ENCODE assay signal across 8 cellular contexts in genomic region chr1:1430114-1430982, GRCh38. TPM values are rescaled to one million over a fixed set of nuclear protein-coding genes. Genes with fewer than 3 reads are reported as not detected.
DNase-seq lines count a peak whose midpoint lies in the region; ATAC-seq and TF ChIP-seq lines count a peak whose summit lies in the region.

No MANE protein-coding gene starts in this region.

- TF ChIP-seq CTCF in Peyer's patch (IDR thresholded peaks at IDR 0.05) = peak in 2 of 6 experiments; percentile 3 to 21

- H3K4me3 Mint-ChIP-seq in stimulated activated naive B cell treated with anti-CD40 and anti-IgM and Interleukin-4, amounts not matched to agents 10 μg/mL and 1 μg/mL and 100 μg/mL, for 72 hours = no peak overlapping the region

- DNase-seq in DMS 273 treated with DMSO at 0.1 percent for 48 hours (lab: John Stamatoyannopoulos, UW) (peak; percentile 75), Peyer's patch (peak in 2 of 3 donors; percentile 61 to 63), head of caudate nucleus (peak in 41 of 42 donors; percentile 53 to 91 (median 79)), posterior vena cava (ENCODE audit: low spot score) (peak; percentile 91), activated T-cell treated with anti-CD3 and anti-CD28 coated beads for 4 hours (no peak)
- DNase-seq in stimulated activated naive B cell treated with anti-CD40 and anti-IgM and Interleukin-4, amounts not matched to agents 10 μg/mL and 1 μg/mL and 100 μg/mL, for 72 hours = no peak

- H3K9me3 ChIP-seq in Peyer's patch = no peaks in the 10 kb centered on the region

- H3K4me1 ChIP-seq in Peyer's patch = peaks cover 6 to 58% (median 22%) of the 10 kb centered on the region in 4 donors

- peaks cover 14 to 32% of the 10 kb centered on the region in 2 donors for H3K4me1 Mint-ChIP-seq in stimulated activated naive B cell treated with anti-CD40 and anti-IgM and Interleukin-4, amounts not matched to agents 10 μg/mL and 1 μg/mL and 100 μg/mL, for 72 hours

- H3K4me3 ChIP-seq in Peyer's patch = no peak overlapping the region

- no peak overlapping the region for H3K27ac Mint-ChIP-seq in stimulated activated naive B cell treated with anti-CD40 and anti-IgM and Interleukin-4, amounts not matched to agents 10 μg/mL and 1 μg/mL and 100 μg/mL, for 72 hours

- no peaks in the 10 kb centered on the region for H3K9me3 Mint-ChIP-seq in stimulated activated naive B cell treated with anti-CD40 and anti-IgM and Interleukin-4, amounts not matched to agents 10 μg/mL and 1 μg/mL and 100 μg/mL, for 72 hours

- H3K27ac ChIP-seq in Peyer's patch = peak overlapping the region; percentile 67 to 91 (median 76)

- H3K27me3 ChIP-seq in Peyer's patch = no peaks in the 10 kb centered on the region

- no peaks in the 10 kb centered on the region for H3K36me3 ChIP-seq in Peyer's patch

- intact Hi-C loops in head of caudate nucleus (cut with DNase I) (no loop called here), posterior vena cava (cut with DNase I) (no loop called here)

- no peaks in the 10 kb centered on the region for H3K36me3 Mint-ChIP-seq in stimulated activated naive B cell treated with anti-CD40 and anti-IgM and Interleukin-4, amounts not matched to agents 10 μg/mL and 1 μg/mL and 100 μg/mL, for 72 hours

- peaks cover 44 to 76% of the 10 kb centered on the region in 2 donors for H3K27me3 Mint-ChIP-seq in stimulated activated naive B cell treated with anti-CD40 and anti-IgM and Interleukin-4, amounts not matched to agents 10 μg/mL and 1 μg/mL and 100 μg/mL, for 72 hours

- no peak for TF ChIP-seq POLR2A in Peyer's patch (IDR thresholded peaks at IDR 0.05)

- ATAC-seq in HG02763 (IDR thresholded peaks at IDR 0.05; ENCODE audit: unreplicated experiment) = no peak
- no peak for ATAC-seq in stimulated activated naive B cell treated with anti-CD40 and anti-IgM and Interleukin-4, amounts not matched to agents 10 μg/mL and 1 μg/mL and 100 μg/mL, for 72 hours (replicated peaks)
- no peak for ATAC-seq in GM18511 (IDR thresholded peaks at IDR 0.05; ENCODE audit: unreplicated experiment)

RNA-seq across cellular contexts. Expression of gene VWA1, which starts 5.1 kb away (rescaled TPM):
- total RNA-seq in Peyer's patch (10 to 100 TPM in 1 of 4 donors, 1 to 10 TPM in 3; 3.2 to 14.0 (median 6.7) TPM), posterior vena cava (10 to 100 TPM; 59.8 to 67.7 TPM)

RNA-seq across cellular contexts. Expression of gene ANKRD65, which starts 9.3 kb away (rescaled TPM):
- 10 to 100 TPM in 1 of 4 donors, 1 to 10 TPM in 2, under 1 TPM in 1; 0.54 to 11.6 (median 2.0) TPM for total RNA-seq in Peyer's patch
- 1 to 10 TPM; 2.4 to 7.4 TPM for total RNA-seq in posterior vena cava

RNA-seq across cellular contexts. Expression of gene ATAD3C, which starts 19.1 kb away (rescaled TPM):
- under 1 TPM in 1 of 4 donors, not detected in 3; 0.27 TPM for total RNA-seq in Peyer's patch
- total RNA-seq in posterior vena cava = under 1 TPM; 0.14 to 0.83 TPM

RNA-seq across cellular contexts. Expression of gene MRPL20, which starts 23.3 kb away (rescaled TPM):
- 10 to 100 TPM; 58.2 to 94.1 (median 78.2) TPM for total RNA-seq in Peyer's patch
- 10 to 100 TPM; 69.7 to 75.0 TPM for total RNA-seq in posterior vena cava

RNA-seq across cellular contexts. Expression of gene CCNL2, which starts 31.2 kb away (rescaled TPM):
- total RNA-seq in Peyer's patch (1,000 to 10,000 TPM in 1 of 4 donors, 100 to 1,000 TPM in 3; 216 to 1,008 (median 423) TPM), posterior vena cava (100 to 1,000 TPM; 102 to 109 TPM)

Comparison
In these comparisons a context has a peak if more than half of its experiments do, and no peak if none do; other contexts are left out.
1. DNase-seq: peak in DMS 273 treated with DMSO at 0.1 percent for 48 hours (single experiment), Peyer's patch (2 of 3), head of caudate nucleus (41 of 42) and posterior vena cava (single experiment); none in activated T-cell treated with anti-CD3 and anti-CD28 coated beads for 4 hours (single experiment) and stimulated activated naive B cell treated with anti-CD40 and anti-IgM and Interleukin-4, amounts not matched to agents 10 μg/mL and 1 μg/mL and 100 μg/mL, for 72 hours (single experiment).
2. RNA of gene VWA1, which starts 5.1 kb away (total RNA-seq): 59.8 to 67.7 TPM in posterior vena cava; 3.2 to 14.0 TPM in Peyer's patch; every median in the first group is over 4 times any median in the second.